In the genomic region with DNA sequence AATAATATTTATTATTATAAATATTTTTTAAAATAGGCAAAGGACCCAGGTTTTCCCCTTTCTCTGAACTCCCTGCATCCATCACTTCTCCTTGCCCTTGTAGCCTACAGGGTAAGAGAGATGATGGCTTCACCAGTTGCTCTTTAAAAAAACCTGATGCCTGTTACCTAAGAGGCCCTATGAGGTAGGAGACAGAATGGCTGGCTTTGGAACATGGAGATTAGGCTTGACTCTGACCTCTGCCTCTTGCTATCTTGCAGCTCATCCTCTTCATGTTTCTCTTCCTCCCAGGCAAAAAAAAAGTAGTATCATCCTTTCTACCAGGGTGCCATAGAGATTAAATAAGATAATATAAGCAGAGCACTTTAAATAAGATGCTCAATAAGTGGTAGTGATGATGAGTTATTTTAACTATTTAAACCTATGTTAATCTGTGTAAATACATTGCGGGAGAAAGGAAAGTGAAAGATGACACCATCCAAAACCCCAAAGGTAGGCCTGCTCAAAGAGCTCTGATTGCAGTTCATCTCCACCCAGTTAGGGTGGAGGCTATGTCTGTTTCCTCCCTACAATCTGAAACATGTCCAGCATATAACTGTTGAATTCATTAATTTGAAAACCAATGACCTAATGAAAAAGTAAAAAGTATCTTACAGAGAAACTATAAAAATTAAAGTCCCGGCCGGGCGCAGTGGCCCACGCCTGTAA, we compare ENCODE assay signal across 31 cellular contexts. TPM values are rescaled to one million over a fixed set of nuclear protein-coding genes. Genes with fewer than 3 reads are reported as not detected.
A peak's percentile ranks its signal among the peaks of the same experiment; 100 is the strongest.
DNase-seq lines count a peak whose midpoint lies in the region; ATAC-seq, FAIRE-seq and TF ChIP-seq lines count a peak whose summit lies in the region.
"Had no signal": no experiment of that assay in that cellular context is flagged by ENCODE, and none has a peak within 500 bp of the region (broad histone marks: within the 10 kb centered on the region; RNA-seq: fewer than 3 reads in every experiment).

No MANE protein-coding gene starts in this region.

- no peak overlapping the region for H3K9ac ChIP-seq in keratinocyte (ENCODE audit: control insufficient read depth, extremely low read depth, insufficient read depth, low read length)
- H3K9ac ChIP-seq in neural progenitor cell: no peak overlapping the region
- H3K9ac ChIP-seq: SK-N-SH had no signal

- H3K9me2 ChIP-seq in GM23338 (ENCODE audit: insufficient read depth): no peaks in the 10 kb centered on the region
- H3K9me2 ChIP-seq: SK-N-SH had no signal

- no peak for FAIRE-seq in keratinocyte (lab: Jason Lieb, UNC)
- FAIRE-seq: islet of Langerhans, urothelium cell line had no signal

- H3K4me1 ChIP-seq in GM23338 (ENCODE audit: insufficient read depth): no peaks in the 10 kb centered on the region
- H3K4me1 ChIP-seq in keratinocyte (ENCODE audit: control insufficient read depth, extremely low read depth, insufficient read depth, low read length): peaks cover 7% of the 10 kb centered on the region
- no peaks in the 10 kb centered on the region for H3K4me1 ChIP-seq in neural progenitor cell
- H3K4me1 ChIP-seq: adrenal gland had no signal

- H3K4me3 Mint-ChIP-seq in GM23338 (no peak overlapping the region), neural progenitor cell (no peak overlapping the region)
- H3K4me3 Mint-ChIP-seq: CD4-positive, alpha-beta T cell; HFFc6; mesothelial cell of epicardium; naive thymus-derived CD4-positive, alpha-beta T cell; stimulated activated naive CD8-positive, alpha-beta T cell treated with anti-CD3 and anti-CD28 coated beads, Interleukin-15, Interleukin-2, amounts not matched to agents 100 ng/mL and 50 ng/mL, for 24 hours; T-helper 1 cell treated with Interleukin-12 subunit alpha and Interleukin-12 subunit beta and Interleukin-4 antibody, amounts not matched to agents 30 μg/mL and 1 μg/mL, for 36 hours had no signal

- H3K9me3 ChIP-seq in keratinocyte (ENCODE audit: control insufficient read depth, low read depth, low read length) (no peaks in the 10 kb centered on the region), neural progenitor cell (ENCODE audit: low read depth) (no peaks in the 10 kb centered on the region)
- H3K9me3 ChIP-seq: adrenal gland, body of pancreas, SK-N-SH, thoracic aorta had no signal

- H3K27me3 Mint-ChIP-seq in GM23338 (ENCODE audit: insufficient read depth, low read depth, poor library complexity) (peaks cover 3% of the 10 kb centered on the region), neural progenitor cell (ENCODE audit: insufficient read depth, low read depth) (no peaks in the 10 kb centered on the region)
- H3K27me3 Mint-ChIP-seq: CD4-positive, alpha-beta T cell; naive thymus-derived CD4-positive, alpha-beta T cell; stimulated activated naive CD8-positive, alpha-beta T cell treated with anti-CD3 and anti-CD28 coated beads, Interleukin-15, Interleukin-2, amounts not matched to agents 100 ng/mL and 50 ng/mL, for 24 hours had no signal

- H3K36me3 ChIP-seq in GM23338 (ENCODE audit: insufficient read depth) (no peaks in the 10 kb centered on the region), keratinocyte (ENCODE audit: control insufficient read depth in 2 of 2, extremely low read depth in 1 of 2, insufficient read depth in 2 of 2, low read length in 2 of 2) (no peaks in the 10 kb centered on the region), neural progenitor cell (no peaks in the 10 kb centered on the region)
- H3K36me3 ChIP-seq: adrenal gland, thoracic aorta had no signal

- TF ChIP-seq CTCF in GM23338 (conservative IDR thresholded peaks at IDR 0.05; ENCODE audit: low read depth in 2 of 2) (no peak), VCaP (conservative IDR thresholded peaks at IDR 0.05) (no peak), keratinocyte (optimal IDR thresholded peaks at IDR 0.05 in 1 of 3, IDR thresholded peaks at IDR 0.05 in 1 of 3, conservative IDR thresholded peaks at IDR 0.05 in 1 of 3; ENCODE audit: extremely low read depth in 1 of 3, insufficient read depth in 2 of 3, low read length in 3 of 3) (no peak), neural progenitor cell (IDR thresholded peaks at IDR 0.05) (no peak)

- H4K20me1 ChIP-seq in GM23338 (replicated peaks; ENCODE audit: insufficient read depth) (no peaks in the 10 kb centered on the region), keratinocyte (ENCODE audit: control insufficient read depth, extremely low read depth, insufficient read depth, low read length) (no peaks in the 10 kb centered on the region), neural progenitor cell (ENCODE audit: low read depth) (no peaks in the 10 kb centered on the region)

- dilution Hi-C loops in keratinocyte (cut with MboI; ENCODE audit: extremely low pct_ligation_motif_present, low sequenced_read_pairs): no loop called here

- H3K79me2 ChIP-seq in GM23338 (replicated peaks; ENCODE audit: insufficient read depth) (no peaks in the 10 kb centered on the region), keratinocyte (ENCODE audit: control insufficient read depth, insufficient read depth, low read length) (no peaks in the 10 kb centered on the region), neural progenitor cell (ENCODE audit: low read depth) (no peaks in the 10 kb centered on the region)

- no peaks in the 10 kb centered on the region for H3K9me1 ChIP-seq in keratinocyte (ENCODE audit: control insufficient read depth, extremely low read depth, insufficient read depth, low read length)

- H3K27me3 ChIP-seq in GM23338 (ENCODE audit: insufficient read depth): no peaks in the 10 kb centered on the region
- no peaks in the 10 kb centered on the region for H3K27me3 ChIP-seq in keratinocyte (ENCODE audit: control insufficient read depth, extremely low read depth, insufficient read depth, low read length)
- no peaks in the 10 kb centered on the region for H3K27me3 ChIP-seq in neural progenitor cell
- H3K27me3 ChIP-seq: adrenal gland, body of pancreas, dorsolateral prefrontal cortex had no signal

- no peaks in the 10 kb centered on the region for H3F3A ChIP-seq in GM23338 (replicated peaks; ENCODE audit: low read depth)
- H3F3A ChIP-seq in neural progenitor cell (ENCODE audit: low read depth): no peaks in the 10 kb centered on the region

- no peak overlapping the region for H2AFZ ChIP-seq in GM23338
- peak overlapping the region; percentile 40 for H2AFZ ChIP-seq in keratinocyte (ENCODE audit: control insufficient read depth, low read length)
- no peak overlapping the region for H2AFZ ChIP-seq in neural progenitor cell (replicated peaks)

- H3K27ac Mint-ChIP-seq in GM23338 (no peak overlapping the region), neural progenitor cell (no peak overlapping the region)
- H3K27ac Mint-ChIP-seq: CD4-positive, alpha-beta T cell; HFFc6; mesothelial cell of epicardium; stimulated activated naive CD8-positive, alpha-beta T cell treated with anti-CD3 and anti-CD28 coated beads, Interleukin-15, Interleukin-2, amounts not matched to agents 100 ng/mL and 50 ng/mL, for 24 hours; T-helper 1 cell treated with Interleukin-12 subunit alpha and Interleukin-12 subunit beta and Interleukin-4 antibody, amounts not matched to agents 30 μg/mL and 1 μg/mL, for 36 hours had no signal

- H3K36me3 Mint-ChIP-seq in GM23338 (ENCODE audit: low read depth) (peaks cover 4% of the 10 kb centered on the region; the same call in 1 of the 3 replicates), neural progenitor cell (no peaks in the 10 kb centered on the region)
- H3K36me3 Mint-ChIP-seq: mesothelial cell of epicardium; naive thymus-derived CD4-positive, alpha-beta T cell had no signal

- ATAC-seq in GM23338: peak; percentile 66
- ATAC-seq: body of pancreas; left ventricle myocardium superior; naive thymus-derived CD4-positive, alpha-beta T cell had no signal

- H3K4me2 ChIP-seq in GM23338: no peak overlapping the region
- no peak overlapping the region for H3K4me2 ChIP-seq in keratinocyte (ENCODE audit: control insufficient read depth, extremely low read depth, insufficient read depth, low read depth, low read length)
- no peak overlapping the region for H3K4me2 ChIP-seq in neural progenitor cell
- H3K4me2 ChIP-seq: SK-N-SH had no signal

- H3K4me1 Mint-ChIP-seq in GM23338 (peaks cover 5% of the 10 kb centered on the region), neural progenitor cell (no peaks in the 10 kb centered on the region)

- H3K4me3 ChIP-seq in GM23338: no peak overlapping the region
- H3K4me3 ChIP-seq in keratinocyte (ENCODE audit: control insufficient read depth in 2 of 3, extremely low read depth in 1 of 3, insufficient read depth in 2 of 3, low read depth in 1 of 3, low read length in 3 of 3): no peak overlapping the region
- no peak overlapping the region for H3K4me3 ChIP-seq in neural progenitor cell
- H3K4me3 ChIP-seq: adrenal gland, body of pancreas, dorsolateral prefrontal cortex, thoracic aorta had no signal

- H3K27ac ChIP-seq in GM23338 (ENCODE audit: low read depth): no peak overlapping the region
- peak overlapping the region; percentile 71 for H3K27ac ChIP-seq in VCaP
- H3K27ac ChIP-seq in keratinocyte (ENCODE audit: control insufficient read depth, insufficient read depth, low read length): no peak overlapping the region
- H3K27ac ChIP-seq in neural progenitor cell: no peak overlapping the region
- H3K27ac ChIP-seq: adrenal gland, dorsolateral prefrontal cortex, thoracic aorta had no signal

- DNase-seq in DMS53 (lab: John Stamatoyannopoulos, UW) (peak; percentile 24), DMS53 treated with DMSO at 0.1 percent for 48 hours (lab: John Stamatoyannopoulos, UW; ENCODE audit: unreplicated experiment) (no peak), GM23338 (ENCODE audit: low spot score) (peak; percentile 8), keratinocyte (ENCODE audit: low read depth, low spot score) (no peak), NCI-H1436 treated with DMSO at 0.1 percent for 48 hours (lab: John Stamatoyannopoulos, UW) (no peak), neural progenitor cell (ENCODE audit: low spot score) (no peak), NCI-H2227 (lab: John Stamatoyannopoulos, UW; ENCODE audit: unreplicated experiment) (no peak)
- DNase-seq: 8988T; activated CD4-positive, alpha-beta T cell treated with anti-CD3 and anti-CD28 coated beads for 1 hour; activated CD8-positive, alpha-beta memory T cell treated with anti-CD3 and anti-CD28 coated beads for 24 hours; activated naive CD4-positive, alpha-beta T cell; activated T-cell treated with anti-CD3 and anti-CD28 coated beads, Interleukin-2, amount 50 U/mL, for 1 hour; adrenal gland; body of pancreas; CD4-positive, alpha-beta T cell; cerebellar nuclear complex; dorsolateral prefrontal cortex; HFFc6; left ventricle myocardium superior; naive thymus-derived CD4-positive, alpha-beta T cell; NCI-H1436; NCI-H2171; NCI-H524 treated with DMSO at 0.1 percent for 48 hours; SK-N-SH had no signal

- H3K9me3 Mint-ChIP-seq in GM23338 (peaks cover 15% of the 10 kb centered on the region; the same call in 2 of the 3 replicates), neural progenitor cell (peaks cover 2% of the 10 kb centered on the region)
- H3K9me3 Mint-ChIP-seq: CD4-positive, alpha-beta T cell; HFFc6; mesothelial cell of epicardium; naive thymus-derived CD4-positive, alpha-beta T cell; stimulated activated naive CD8-positive, alpha-beta T cell treated with anti-CD3 and anti-CD28 coated beads, Interleukin-15, Interleukin-2, amounts not matched to agents 100 ng/mL and 50 ng/mL, for 24 hours; T-helper 1 cell treated with Interleukin-12 subunit alpha and Interleukin-12 subunit beta and Interleukin-4 antibody, amounts not matched to agents 30 μg/mL and 1 μg/mL, for 36 hours had no signal

RNA-seq across cellular contexts. Expression of a gene that starts 51.8 kb away (rescaled TPM):
- total RNA-seq in GM23338 (2014; rRNA removed; shearing (Covaris generic)): 13.1 and 13.8 TPM in 2 replicates
- polyA plus RNA-seq in GM23338 (2016; fragmentation: Nextera tagmentation; extraction: Ambion mirVana): 17.7 and 24.8 TPM in 2 replicates
- 10.9 to 146 TPM (median 128 TPM) in 3 replicates for polyA plus RNA-seq in keratinocyte
- polyA plus RNA-seq in keratinocyte (2011; ENCODE audit: low read depth): 131 TPM
- polyA plus RNA-seq in keratinocyte (2011; cell fraction: cytosol; rRNA removed): 55.4 and 96.6 TPM in 2 replicates
- polyA plus RNA-seq in keratinocyte (2011; cell fraction: nucleus; rRNA removed): 277 and 402 TPM in 2 replicates
- 8.7 and 111 TPM in 2 replicates for polyA plus RNA-seq in keratinocyte (2012; ENCODE audit: low replicate concordance)
- 1.4 to 48.5 TPM (median 42.6 TPM) in 3 replicates for polyA minus RNA-seq in keratinocyte
- 17.1 TPM for polyA minus RNA-seq in keratinocyte (2011; cell fraction: cytosol; rRNA and poly(A)+ RNA removed)
- 84.9 and 147 TPM in 2 replicates for polyA minus RNA-seq in keratinocyte (2011; cell fraction: nucleus; rRNA and poly(A)+ RNA removed)
- total RNA-seq in neural progenitor cell (ENCODE audit: low replicate concordance): 13.4 and 14.4 TPM in 2 replicates

Comparison
In these comparisons a context has a peak if more than half of its experiments do, and no peak if none do; other contexts are left out.
1. DNase-seq: peak in DMS53 (single experiment) and GM23338 (single experiment); none in DMS53 treated with DMSO at 0.1 percent for 48 hours (single experiment), keratinocyte (single experiment), NCI-H1436 treated with DMSO at 0.1 percent for 48 hours (single experiment), neural progenitor cell (single experiment) and NCI-H2227 (single experiment).